In genomic region chr2:194992648-194993047, GRCh38 we compare ENCODE assay signal across 32 cellular contexts.
"Had no signal": no experiment of that assay in that cellular context is flagged by ENCODE, and none has a peak within 500 bp of the region (broad histone marks: within the 10 kb centered on the region; RNA-seq: fewer than 3 reads in every experiment).

No MANE protein-coding gene starts in this region.

- H3K36me3 ChIP-seq: adrenal gland, esophagus muscularis mucosa, gastrocnemius medialis, heart left ventricle had no signal

- H3K9me3 ChIP-seq: body of pancreas, esophagus muscularis mucosa, gastrocnemius medialis had no signal

- H3K4me3 Mint-ChIP-seq: activated CD4-positive, alpha-beta memory T cell treated with anti-CD3 and anti-CD28 coated beads for 36 hours; activated CD4-positive, alpha-beta T cell treated with anti-CD3 and anti-CD28 coated beads for 36 hours; activated CD4-positive, alpha-beta T cell treated with anti-CD3 and anti-CD28 coated beads, Interleukin-2, amount 10 ng/mL, durations not matched to agents 24 days and 14 days; activated CD8-positive, alpha-beta memory T cell treated with anti-CD3 and anti-CD28 coated beads, Interleukin-2, amount 10 ng/mL, durations not matched to agents 7 days and 5 days; activated CD8-positive, alpha-beta T cell treated with anti-CD3 and anti-CD28 coated beads, Interleukin-2, amount 10 ng/mL, durations not matched to agents 7 days and 5 days; activated naive CD4-positive, alpha-beta T cell treated with anti-CD3 and anti-CD28 coated beads for 36 hours; activated naive CD4-positive, alpha-beta T cell treated with anti-CD3 and anti-CD28 coated beads, Interleukin-2, amount 50 U/mL, for 24 hours; activated naive CD8-positive, alpha-beta T cell treated with anti-CD3 and anti-CD28 coated beads for 36 hours; activated naive CD8-positive, alpha-beta T cell treated with anti-CD3 and anti-CD28 coated beads, Interleukin-2, amount 50 U/mL, for 24 hours; activated T-helper 1 cell treated with anti-CD3 and anti-CD28 coated beads, Interleukin-12 subunit alpha, Interleukin-12 subunit beta, Interleukin-2, Interleukin-4 antibody, amounts not matched to agents 30 ng/mL and 10 ng/mL and 1 ng/mL, durations not matched to agents 14 hours and 24 hours and 36 hours; effector memory CD8-positive, alpha-beta T cell had no signal

- H3K4me1 Mint-ChIP-seq: activated CD4-positive, alpha-beta T cell treated with anti-CD3 and anti-CD28 coated beads for 36 hours; activated CD4-positive, alpha-beta T cell treated with anti-CD3 and anti-CD28 coated beads, Interleukin-2, amount 10 ng/mL, durations not matched to agents 24 days and 14 days; activated CD8-positive, alpha-beta memory T cell treated with anti-CD3 and anti-CD28 coated beads, Interleukin-2, amount 10 ng/mL, durations not matched to agents 7 days and 5 days; activated naive CD4-positive, alpha-beta T cell treated with anti-CD3 and anti-CD28 coated beads, Interleukin-2, amount 50 U/mL, for 24 hours; activated naive CD8-positive, alpha-beta T cell treated with anti-CD3 and anti-CD28 coated beads for 36 hours; activated naive CD8-positive, alpha-beta T cell treated with anti-CD3 and anti-CD28 coated beads, Interleukin-2, amount 50 U/mL, for 24 hours had no signal

- ATAC-seq: activated CD4-positive, alpha-beta T cell treated with anti-CD3 and anti-CD28 coated beads for 36 hours; activated CD8-positive, alpha-beta memory T cell treated with anti-CD3 and anti-CD28 coated beads, Interleukin-2, amount 10 ng/mL, durations not matched to agents 7 days and 5 days; activated CD8-positive, alpha-beta T cell treated with anti-CD3 and anti-CD28 coated beads, Interleukin-2, amount 10 ng/mL, durations not matched to agents 7 days and 5 days; activated naive CD8-positive, alpha-beta T cell treated with anti-CD3 and anti-CD28 coated beads, Interleukin-2, amount 50 U/mL, for 24 hours; body of pancreas; effector memory CD8-positive, alpha-beta T cell; foreskin keratinocyte; gastrocnemius medialis; heart left ventricle had no signal

- H3K9me3 Mint-ChIP-seq: activated CD4-positive, alpha-beta memory T cell treated with anti-CD3 and anti-CD28 coated beads for 36 hours; activated CD4-positive, alpha-beta T cell treated with anti-CD3 and anti-CD28 coated beads, Interleukin-2, amount 10 ng/mL, durations not matched to agents 24 days and 14 days; activated naive CD4-positive, alpha-beta T cell treated with anti-CD3 and anti-CD28 coated beads for 36 hours; activated naive CD4-positive, alpha-beta T cell treated with anti-CD3 and anti-CD28 coated beads, Interleukin-2, amount 50 U/mL, for 24 hours; activated naive CD8-positive, alpha-beta T cell treated with anti-CD3 and anti-CD28 coated beads for 36 hours; activated naive CD8-positive, alpha-beta T cell treated with anti-CD3 and anti-CD28 coated beads, Interleukin-2, amount 50 U/mL, for 24 hours; activated T-helper 1 cell treated with anti-CD3 and anti-CD28 coated beads, Interleukin-12 subunit alpha, Interleukin-12 subunit beta, Interleukin-2, Interleukin-4 antibody, amounts not matched to agents 30 ng/mL and 10 ng/mL and 1 ng/mL, durations not matched to agents 14 hours and 24 hours and 36 hours; activated T-helper 2 cell treated with anti-CD3 and anti-CD28 coated beads, Interferon-gamma antibody, Interleukin-2, Interleukin-4, amounts not matched to agents 10 μg/mL and 5 μg/mL and 100 μg/mL, durations not matched to agents 14 hours and 24 hours and 36 hours; effector memory CD8-positive, alpha-beta T cell had no signal

- H3K27me3 Mint-ChIP-seq: activated CD4-positive, alpha-beta memory T cell treated with anti-CD3 and anti-CD28 coated beads for 36 hours; activated CD4-positive, alpha-beta T cell treated with anti-CD3 and anti-CD28 coated beads for 36 hours; activated CD4-positive, alpha-beta T cell treated with anti-CD3 and anti-CD28 coated beads, Interleukin-2, amount 10 ng/mL, durations not matched to agents 24 days and 14 days; activated CD8-positive, alpha-beta memory T cell treated with anti-CD3 and anti-CD28 coated beads, Interleukin-2, amount 10 ng/mL, durations not matched to agents 7 days and 5 days; activated naive CD4-positive, alpha-beta T cell treated with anti-CD3 and anti-CD28 coated beads, Interleukin-2, amount 50 U/mL, for 24 hours; activated naive CD8-positive, alpha-beta T cell treated with anti-CD3 and anti-CD28 coated beads for 36 hours; activated naive CD8-positive, alpha-beta T cell treated with anti-CD3 and anti-CD28 coated beads, Interleukin-2, amount 50 U/mL, for 24 hours; effector memory CD8-positive, alpha-beta T cell had no signal

- H3K36me3 Mint-ChIP-seq: activated CD4-positive, alpha-beta memory T cell treated with anti-CD3 and anti-CD28 coated beads for 36 hours; activated CD8-positive, alpha-beta memory T cell treated with anti-CD3 and anti-CD28 coated beads, Interleukin-2, amount 10 ng/mL, durations not matched to agents 7 days and 5 days; activated naive CD4-positive, alpha-beta T cell treated with anti-CD3 and anti-CD28 coated beads, Interleukin-2, amount 50 U/mL, for 24 hours; activated naive CD8-positive, alpha-beta T cell treated with anti-CD3 and anti-CD28 coated beads for 36 hours had no signal

- H3K27ac ChIP-seq: adrenal gland, body of pancreas, esophagus muscularis mucosa, foreskin keratinocyte, gastrocnemius medialis, heart left ventricle had no signal

- H3K27ac Mint-ChIP-seq: activated CD4-positive, alpha-beta memory T cell treated with anti-CD3 and anti-CD28 coated beads for 36 hours; activated CD4-positive, alpha-beta T cell treated with anti-CD3 and anti-CD28 coated beads for 36 hours; activated CD4-positive, alpha-beta T cell treated with anti-CD3 and anti-CD28 coated beads, Interleukin-2, amount 10 ng/mL, durations not matched to agents 24 days and 14 days; activated CD8-positive, alpha-beta memory T cell treated with anti-CD3 and anti-CD28 coated beads, Interleukin-2, amount 10 ng/mL, durations not matched to agents 7 days and 5 days; activated CD8-positive, alpha-beta T cell treated with anti-CD3 and anti-CD28 coated beads, Interleukin-2, amount 10 ng/mL, durations not matched to agents 7 days and 5 days; activated naive CD4-positive, alpha-beta T cell treated with anti-CD3 and anti-CD28 coated beads for 36 hours; activated naive CD4-positive, alpha-beta T cell treated with anti-CD3 and anti-CD28 coated beads, Interleukin-2, amount 50 U/mL, for 24 hours; activated naive CD8-positive, alpha-beta T cell treated with anti-CD3 and anti-CD28 coated beads for 36 hours; activated naive CD8-positive, alpha-beta T cell treated with anti-CD3 and anti-CD28 coated beads, Interleukin-2, amount 50 U/mL, for 24 hours; activated T-helper 1 cell treated with anti-CD3 and anti-CD28 coated beads, Interleukin-12 subunit alpha, Interleukin-12 subunit beta, Interleukin-2, Interleukin-4 antibody, amounts not matched to agents 30 ng/mL and 10 ng/mL and 1 ng/mL, durations not matched to agents 14 hours and 24 hours and 36 hours; activated T-helper 2 cell treated with anti-CD3 and anti-CD28 coated beads, Interferon-gamma antibody, Interleukin-2, Interleukin-4, amounts not matched to agents 10 μg/mL and 5 μg/mL and 100 μg/mL, durations not matched to agents 14 hours and 24 hours and 36 hours; effector memory CD8-positive, alpha-beta T cell had no signal

- H3K4me1 ChIP-seq: body of pancreas, esophagus muscularis mucosa, foreskin keratinocyte, gastrocnemius medialis, heart left ventricle had no signal

- DNase-seq: activated CD4-positive, alpha-beta memory T cell treated with anti-CD3 and anti-CD28 coated beads for 36 hours; activated CD4-positive, alpha-beta T cell treated with anti-CD3 and anti-CD28 coated beads for 36 hours; activated CD4-positive, alpha-beta T cell treated with anti-CD3 and anti-CD28 coated beads, Interleukin-2, amount 10 ng/mL, durations not matched to agents 24 days and 14 days; activated CD4-positive, CD25-positive, alpha-beta regulatory T cell; activated CD4-positive, CD25-positive, alpha-beta regulatory T cell treated with anti-CD3 and anti-CD28 coated beads, Interleukin-2, amount 50 U/mL, for 72 hours; activated CD8-positive, alpha-beta memory T cell treated with anti-CD3 and anti-CD28 coated beads, Interleukin-2, amount 10 ng/mL, durations not matched to agents 7 days and 5 days; activated CD8-positive, alpha-beta memory T cell treated with anti-CD3 and anti-CD28 coated beads, Interleukin-2, amount 50 U/mL, for 4 hours; activated CD8-positive, alpha-beta T cell treated with anti-CD3 and anti-CD28 coated beads, Interleukin-2, amount 10 ng/mL, durations not matched to agents 7 days and 5 days; activated effector memory CD4-positive, alpha-beta T cell treated with anti-CD3 and anti-CD28 coated beads, Interleukin-2, amount 50 U/mL, for 16 hours; activated naive CD4-positive, alpha-beta T cell treated with anti-CD3 and anti-CD28 coated beads for 36 hours; activated naive CD8-positive, alpha-beta T cell treated with anti-CD3 and anti-CD28 coated beads for 36 hours; activated naive CD8-positive, alpha-beta T cell treated with anti-CD3 and anti-CD28 coated beads, Interleukin-2, amount 50 U/mL, for 24 hours; activated T-cell treated with anti-CD3 and anti-CD28 coated beads, Interleukin-2, amount 50 U/mL, for 1 hour; activated T-cell treated with anti-CD3 and anti-CD28 coated beads, Interleukin-2, amount 50 U/mL, for 48 hours; adrenal gland; amygdala; aorta; body of pancreas; caudate nucleus; cortex of kidney; dermis blood vessel endothelial cell; effector CD4-positive, alpha-beta T cell; effector memory CD8-positive, alpha-beta T cell; erythroblast; foreskin keratinocyte; gastrocnemius medialis; glutamatergic neuron; heart left ventricle had no signal

- H3K27me3 ChIP-seq: adrenal gland, body of pancreas, esophagus muscularis mucosa, foreskin keratinocyte, gastrocnemius medialis, heart left ventricle had no signal

- H3K4me3 ChIP-seq: adrenal gland, body of pancreas, esophagus muscularis mucosa, gastrocnemius medialis had no signal
